Comparison of ENCODE assay signal across 9 cellular contexts in genomic region chr10:46057038-46057437, GRCh38. TPM values are rescaled to one million over a fixed set of nuclear protein-coding genes. Genes with fewer than 3 reads are reported as not detected.
"Had no signal": no experiment of that assay in that cellular context is flagged by ENCODE, and none has a peak within 500 bp of the region (broad histone marks: within the 10 kb centered on the region; RNA-seq: fewer than 3 reads in every experiment).

No MANE protein-coding gene starts in this region.

- H3K27ac Mint-ChIP-seq: IgD-negative memory B cell had no signal

- H3K9ac ChIP-seq: KMS-11 had no signal

- ATAC-seq: HepG2 had no signal

- DNase-seq: IMR-90, KBM-7, KG1 had no signal

- FAIRE-seq: HepG2, HTR-8/SVneo had no signal

- H3K4me2 ChIP-seq: KMS-11 had no signal

- H3K27ac ChIP-seq: KMS-11 had no signal

RNA-seq across cellular contexts. Expression of gene MSMB, which starts 11.0 kb away (rescaled TPM):
- total RNA-seq: HepG2, HT-29, HT1080, IMR-90 had no signal
- polyA plus RNA-seq: IgD-negative memory B cell, IMR-90 had no signal
